Comparison of ENCODE assay signal across 16 cellular contexts in the genomic region with DNA sequence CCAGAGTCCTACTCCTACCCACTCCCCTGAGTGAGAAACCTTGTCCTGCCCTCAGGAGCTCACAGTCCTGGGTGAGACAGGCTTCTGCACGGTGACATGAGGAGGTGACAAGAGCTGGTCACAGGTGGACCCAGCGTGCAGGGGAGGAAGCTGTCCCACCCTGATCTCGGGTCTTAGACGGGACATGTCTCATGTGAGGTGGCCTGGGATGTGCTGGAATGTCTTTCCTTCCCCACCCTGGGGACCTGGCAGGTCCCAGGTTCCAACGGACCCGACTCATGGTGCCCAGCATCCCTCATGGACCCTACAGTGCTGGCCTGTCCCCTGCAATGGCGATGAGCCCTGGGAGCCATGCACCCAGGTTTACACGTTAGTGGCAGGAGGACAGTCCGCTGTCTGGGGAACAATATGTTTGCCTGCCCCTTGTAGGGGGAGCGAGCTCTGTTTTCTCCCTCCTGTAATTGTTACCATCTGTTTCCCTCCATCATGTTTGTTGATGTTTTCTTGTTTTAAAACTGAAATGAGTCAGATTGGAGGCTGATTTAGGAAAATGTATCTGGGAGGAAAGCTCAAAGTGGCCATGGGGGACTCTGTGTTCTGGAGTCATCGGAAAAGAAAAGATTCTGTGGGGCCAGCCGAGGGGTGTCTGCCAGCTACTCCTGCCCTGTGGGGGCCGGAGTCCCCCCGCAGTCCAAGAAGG.
DNase-seq lines count a peak whose midpoint lies in the region; ATAC-seq, FAIRE-seq and TF ChIP-seq lines count a peak whose summit lies in the region.
"Had no signal": no experiment of that assay in that cellular context is flagged by ENCODE, and none has a peak within 500 bp of the region (broad histone marks: within the 10 kb centered on the region; RNA-seq: fewer than 3 reads in every experiment).

No MANE protein-coding gene starts in this region.

- WGBS in hepatocyte (ENCODE audit: low lambda C conversion rate, missing lambda C conversion rate) = 73% methylated on average over 14 of the region's 14 CpGs

- H3K36me3 ChIP-seq in hepatocyte (replicated peaks; ENCODE audit: insufficient read depth, low read depth) (no peaks in the 10 kb centered on the region), rectal smooth muscle tissue (ENCODE audit: control insufficient read depth, insufficient read depth, low read length) (no peaks in the 10 kb centered on the region)

- no peaks in the 10 kb centered on the region for H3K79me2 ChIP-seq in hepatocyte

- DNase-seq in HFF-Myc (ENCODE audit: extremely low read depth, low read depth) = peak; percentile 30
- DNase-seq in hepatocyte (ENCODE audit: low spot score) = no peak
- no peak for DNase-seq in NCI-H1092 treated with DMSO at 0.1 percent for 48 hours (lab: John Stamatoyannopoulos, UW)
- no peak for DNase-seq in NCI-H2081 treated with DMSO at 0.1 percent for 48 hours (lab: John Stamatoyannopoulos, UW)
- no peak for DNase-seq in NCI-H1436 (lab: John Stamatoyannopoulos, UW)
- DNase-seq: ACHN; CD4-positive, alpha-beta T cell; EL; H9; NCI-H2029 treated with DMSO at 0.1 percent for 48 hours; NCI-H510A treated with DMSO at 0.1 percent for 48 hours; NCI-H82 had no signal

- H3K9me2 ChIP-seq in hepatocyte (replicated peaks; ENCODE audit: insufficient read depth) = no peaks in the 10 kb centered on the region

- peak; percentile 23 for FAIRE-seq in endometrium (lab: Jason Lieb, UNC)

- no peaks in the 10 kb centered on the region for H3K27me3 ChIP-seq in hepatocyte
- no peaks in the 10 kb centered on the region for H3K27me3 ChIP-seq in rectal smooth muscle tissue (ENCODE audit: control insufficient read depth, insufficient read depth, low read length)

- H4K20me1 ChIP-seq in hepatocyte (ENCODE audit: insufficient read depth, poor library complexity, severe bottlenecking) = no peaks in the 10 kb centered on the region

- H3K4me1 ChIP-seq in hepatocyte (ENCODE audit: insufficient read depth) = peaks cover 27% of the 10 kb centered on the region
- H3K4me1 ChIP-seq in rectal smooth muscle tissue (ENCODE audit: control insufficient read depth, insufficient read depth, low read length) = peaks cover 39% of the 10 kb centered on the region

- no peaks in the 10 kb centered on the region for H3K9me3 ChIP-seq in hepatocyte (ENCODE audit: low read depth)

- H3K4me3 ChIP-seq in HFF-Myc (replicated peaks; ENCODE audit: low read depth, low read length) (no peak overlapping the region), hepatocyte (no peak overlapping the region), rectal smooth muscle tissue (ENCODE audit: low read length) (no peak overlapping the region)
- H3K4me3 ChIP-seq: SK-N-MC had no signal

- no peak overlapping the region for H3K4me2 ChIP-seq in hepatocyte

- H3K27ac ChIP-seq in hepatocyte = peak overlapping the region; percentile 23
- H3K27ac ChIP-seq in rectal smooth muscle tissue (ENCODE audit: low read depth, low read length) = peak overlapping the region; percentile 96
- H3K27ac ChIP-seq: SK-N-MC had no signal

- TF ChIP-seq CTCF in HFF-Myc (IDR thresholded peaks at IDR 0.05; ENCODE audit: low read depth, low read length, missing control alignments) (no peak), hepatocyte (IDR thresholded peaks at IDR 0.05; ENCODE audit: poor library complexity) (no peak)

- no peak overlapping the region for H2AFZ ChIP-seq in hepatocyte

- no peak for ATAC-seq in GM18870 (IDR thresholded peaks at IDR 0.05; ENCODE audit: unreplicated experiment)

- no peak overlapping the region for H3K9ac ChIP-seq in rectal smooth muscle tissue (ENCODE audit: low read length)
